Comparison of ENCODE assay signal across 11 cellular contexts in the genomic region with DNA sequence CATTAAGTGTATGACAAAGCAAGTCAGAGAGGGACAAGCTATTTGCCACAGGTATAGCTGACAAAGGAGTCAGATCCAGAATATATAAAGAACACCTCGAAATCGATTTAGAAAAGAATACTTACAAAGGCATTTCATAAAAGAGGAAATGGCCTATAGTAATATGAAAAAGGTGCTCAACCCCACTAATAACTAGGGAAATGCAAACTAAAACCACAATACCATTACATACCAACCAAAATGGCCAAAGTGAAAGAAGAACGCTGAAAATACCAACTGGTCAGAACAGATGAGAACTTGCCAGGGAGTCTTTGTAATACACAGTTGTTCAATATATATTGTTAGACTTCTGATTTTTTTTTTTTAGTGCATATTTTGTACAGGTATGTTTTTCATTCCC.
DNase-seq lines count a peak whose midpoint lies in the region; ATAC-seq and TF ChIP-seq lines count a peak whose summit lies in the region.
"Had no signal": no experiment of that assay in that cellular context is flagged by ENCODE, and none has a peak within 500 bp of the region (broad histone marks: within the 10 kb centered on the region; RNA-seq: fewer than 3 reads in every experiment).

No MANE protein-coding gene starts in this region.

- no peaks in the 10 kb centered on the region for H3K27me3 ChIP-seq in vagina
- H3K27me3 ChIP-seq: tibial artery had no signal

- TF ChIP-seq CTCF in vagina (IDR thresholded peaks at IDR 0.05) (no peak), CD14-positive monocyte (IDR thresholded peaks at IDR 0.05) (no peak)

- peaks cover 22% of the 10 kb centered on the region for H3K36me3 Mint-ChIP-seq in T-helper 1 cell treated with Interleukin-12 subunit alpha and Interleukin-12 subunit beta and Interleukin-4 antibody, amounts not matched to agents 30 μg/mL and 1 μg/mL, for 36 hours (ENCODE audit: low read depth)
- H3K36me3 Mint-ChIP-seq in immature natural killer cell (peaks cover 0 to 6% (median 0%) of the 10 kb centered on the region in 3 donors), CD14-positive monocyte (peaks cover 17 to 24% of the 10 kb centered on the region in 2 donors)

- H3K27ac ChIP-seq in vagina = no peak overlapping the region
- H3K27ac ChIP-seq: tibial artery had no signal

- H3K9me3 ChIP-seq in vagina = no peaks in the 10 kb centered on the region
- H3K9me3 ChIP-seq: tibial artery had no signal

- DNase-seq in T-helper 1 cell (no peak), immature natural killer cell (no peak), vagina (ENCODE audit: extremely low spot score in 2 of 2) (no peak), CD14-positive monocyte (ENCODE audit: low spot score) (no peak)
- no peak for DNase-seq in NK-92 treated with Interleukin-12 subunit alpha and Interleukin-12 subunit beta, amount 100 ng/mL, for 24 hours (lab: John Stamatoyannopoulos, UW)
- DNase-seq: 8988T had no signal

- no peak for TF ChIP-seq POLR2A in vagina (IDR thresholded peaks at IDR 0.05)

- H3K9me3 Mint-ChIP-seq in T-helper 1 cell treated with Interleukin-12 subunit alpha and Interleukin-12 subunit beta and Interleukin-4 antibody, amounts not matched to agents 30 μg/mL and 1 μg/mL, for 36 hours = no peaks in the 10 kb centered on the region
- H3K9me3 Mint-ChIP-seq in immature natural killer cell (no peaks in the 10 kb centered on the region), CD14-positive monocyte (no peaks in the 10 kb centered on the region)
- H3K9me3 Mint-ChIP-seq: activated T-helper 1 cell treated with anti-CD3 and anti-CD28 coated beads, Interleukin-12 subunit alpha, Interleukin-12 subunit beta, Interleukin-2, Interleukin-4 antibody, amounts not matched to agents 30 ng/mL and 10 ng/mL and 1 ng/mL, durations not matched to agents 14 hours and 24 hours and 36 hours had no signal

- H3K4me1 Mint-ChIP-seq in T-helper 1 cell treated with Interleukin-12 subunit alpha and Interleukin-12 subunit beta and Interleukin-4 antibody, amounts not matched to agents 30 μg/mL and 1 μg/mL, for 36 hours (ENCODE audit: low read depth) = peaks cover 40% of the 10 kb centered on the region
- H3K4me1 Mint-ChIP-seq in immature natural killer cell = peaks cover 25 to 37% of the 10 kb centered on the region in 2 donors
- H3K4me1 Mint-ChIP-seq in CD14-positive monocyte = peaks cover 12% of the 10 kb centered on the region

- peak overlapping the region; percentile 58 for H3K4me3 Mint-ChIP-seq in T-helper 1 cell treated with Interleukin-12 subunit alpha and Interleukin-12 subunit beta and Interleukin-4 antibody, amounts not matched to agents 30 μg/mL and 1 μg/mL, for 36 hours
- H3K4me3 Mint-ChIP-seq in immature natural killer cell = peak overlapping the region in 1 of 5 donors; percentile 44
- no peak overlapping the region for H3K4me3 Mint-ChIP-seq in CD14-positive monocyte

- peak; percentile 71 for ATAC-seq in GM21529 (IDR thresholded peaks at IDR 0.05; ENCODE audit: unreplicated experiment)
- ATAC-seq in HG03354 (IDR thresholded peaks at IDR 0.05; ENCODE audit: poor library complexity, severe bottlenecking, unreplicated experiment) = peak; percentile 86

- no peaks in the 10 kb centered on the region for H3K27me3 Mint-ChIP-seq in T-helper 1 cell treated with Interleukin-12 subunit alpha and Interleukin-12 subunit beta and Interleukin-4 antibody, amounts not matched to agents 30 μg/mL and 1 μg/mL, for 36 hours (ENCODE audit: low read depth)
- H3K27me3 Mint-ChIP-seq in immature natural killer cell (ENCODE audit: low read depth in 3 of 3) (peaks cover 1 to 3% (median 3%) of the 10 kb centered on the region in 3 donors), CD14-positive monocyte (ENCODE audit: low read depth in 3 of 3) (no peaks in the 10 kb centered on the region)

- H3K4me1 ChIP-seq in vagina = no peaks in the 10 kb centered on the region
- H3K4me1 ChIP-seq: tibial artery had no signal

- H3K4me3 ChIP-seq in vagina = no peak overlapping the region
- H3K4me3 ChIP-seq: tibial artery had no signal

- peak overlapping the region; percentile 68 for H3K27ac Mint-ChIP-seq in T-helper 1 cell treated with Interleukin-12 subunit alpha and Interleukin-12 subunit beta and Interleukin-4 antibody, amounts not matched to agents 30 μg/mL and 1 μg/mL, for 36 hours
- peak overlapping the region in 5 of 6 donors; percentile 4 to 72 (median 55) for H3K27ac Mint-ChIP-seq in immature natural killer cell
- H3K27ac Mint-ChIP-seq in CD14-positive monocyte = peak overlapping the region in 1 of 7 donors; percentile 12

- H3K36me3 ChIP-seq in vagina = no peaks in the 10 kb centered on the region

- intact Hi-C loops in vagina (cut with DNase I) (no loop called here), CD14-positive monocyte (cut with micrococcal nuclease) (loop anchor here in 1 of 2 donors (10.0 kb wide), 1 partner anchor 1642 kb away; no protein-coding TSS in a partner anchor)
